Comparison of ENCODE assay signal across 15 cellular contexts in the genomic region with DNA sequence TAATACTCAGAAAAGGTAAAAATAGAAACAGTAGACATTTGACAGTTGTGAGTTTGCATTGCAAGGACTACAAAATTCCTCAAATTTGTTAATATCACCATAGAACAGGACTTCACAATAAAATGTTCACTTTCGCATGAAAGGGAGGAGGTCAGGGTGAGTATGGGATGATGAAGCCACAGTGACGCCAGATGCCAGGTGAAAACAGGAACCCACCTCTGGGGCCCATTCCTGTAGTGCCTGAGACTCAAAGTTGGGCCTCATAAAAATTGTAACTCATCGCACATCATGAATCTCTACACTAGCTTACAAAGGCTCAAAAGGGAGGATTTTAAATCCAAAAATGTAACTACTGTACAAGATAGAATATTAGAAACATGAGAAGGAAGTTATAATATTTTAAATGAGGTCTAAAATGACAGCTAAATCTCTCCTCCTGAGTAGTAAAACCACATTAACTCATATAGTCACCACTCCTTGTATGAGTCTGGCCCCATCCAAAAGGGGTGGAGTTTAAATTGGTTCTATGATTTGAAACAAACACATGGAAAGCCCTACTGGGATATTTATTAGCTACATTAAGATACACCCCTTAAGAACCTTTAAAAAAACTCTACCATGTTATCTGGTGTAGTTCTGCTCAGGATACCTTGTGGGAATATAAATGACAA.
DNase-seq lines count a peak whose midpoint lies in the region; ATAC-seq and TF ChIP-seq lines count a peak whose summit lies in the region.
"Had no signal": no experiment of that assay in that cellular context is flagged by ENCODE, and none has a peak within 500 bp of the region (broad histone marks: within the 10 kb centered on the region; RNA-seq: fewer than 3 reads in every experiment).

No MANE protein-coding gene starts in this region.

- H3K36me3 ChIP-seq in OCI-LY1 (ENCODE audit: insufficient read depth, low read length) (peaks cover 3% of the 10 kb centered on the region), uterus (no peaks in the 10 kb centered on the region)

- H3K27ac ChIP-seq in OCI-LY1 (ENCODE audit: low read depth, low read length, poor library complexity, severe bottlenecking): peak overlapping the region; percentile 80
- peak overlapping the region; percentile 59 for H3K27ac ChIP-seq in epithelial cell of prostate
- peak overlapping the region; percentile 43 to 45 for H3K27ac ChIP-seq in uterus

- CTCF ChIA-PET in activated naive CD4-positive, alpha-beta T cell treated with anti-CD3 and anti-CD28 coated beads for 36 hours (lab: Charles Lee): no interaction called here

- no peaks in the 10 kb centered on the region for H4K20me1 ChIP-seq in OCI-LY1 (ENCODE audit: insufficient read depth, low read length)

- peaks cover 5% of the 10 kb centered on the region; the same call in 1 of the 2 replicates for H3K9me3 ChIP-seq in OCI-LY1 (ENCODE audit: low read length)
- H3K9me3 ChIP-seq in uterus: no peaks in the 10 kb centered on the region

- ATAC-seq in activated naive CD4-positive, alpha-beta T cell treated with anti-CD3 and anti-CD28 coated beads, Interleukin-2, amount 50 U/mL, for 72 hours: peak; percentile 67 to 80
- no peak for ATAC-seq in HG02938 (IDR thresholded peaks at IDR 0.05; ENCODE audit: unreplicated experiment)
- no peak for ATAC-seq in HG02678 (IDR thresholded peaks at IDR 0.05; ENCODE audit: unreplicated experiment)
- ATAC-seq: GM12878, GM23338 had no signal

- intact Hi-C loops in activated naive CD4-positive, alpha-beta T cell treated with anti-CD3 and anti-CD28 coated beads for 36 hours (cut with micrococcal nuclease): no loop called here
- intact Hi-C loops in uterus (cut with DNase I; ENCODE audit: low total_unique reads): no loop called here

- peaks cover 0 to 4% of the 10 kb centered on the region in 2 donors for H3K36me3 Mint-ChIP-seq in activated naive CD4-positive, alpha-beta T cell treated with anti-CD3 and anti-CD28 coated beads, Interleukin-2, amount 50 U/mL, for 72 hours
- no peaks in the 10 kb centered on the region for H3K36me3 Mint-ChIP-seq in activated naive CD4-positive, alpha-beta T cell treated with anti-CD3 and anti-CD28 coated beads for 36 hours (ENCODE audit: low read depth)

- no peak for DNase-seq in activated naive CD4-positive, alpha-beta T cell treated with anti-CD3 and anti-CD28 coated beads, Interleukin-2, amount 50 U/mL, for 72 hours (ENCODE audit: low spot score in 2 of 2)
- DNase-seq in activated naive CD4-positive, alpha-beta T cell treated with anti-CD3 and anti-CD28 coated beads for 36 hours: no peak
- DNase-seq in epithelial cell of prostate (ENCODE audit: low read depth, low spot score): no peak
- no peak for DNase-seq in uterus
- DNase-seq: C1 segment of cervical spinal cord; Calu3; CD4-positive, alpha-beta T cell; DMS 273 treated with DMSO at 0.1 percent for 48 hours; H7 had no signal

- H3K27ac Mint-ChIP-seq in activated naive CD4-positive, alpha-beta T cell treated with anti-CD3 and anti-CD28 coated beads, Interleukin-2, amount 50 U/mL, for 72 hours: no peak overlapping the region
- no peak overlapping the region for H3K27ac Mint-ChIP-seq in activated naive CD4-positive, alpha-beta T cell treated with anti-CD3 and anti-CD28 coated beads for 36 hours
- H3K27ac Mint-ChIP-seq: B cell; CD4-positive, alpha-beta T cell; GM23338 had no signal

- TF ChIP-seq POLR2A in uterus (IDR thresholded peaks at IDR 0.05): no peak

- no peaks in the 10 kb centered on the region for H3K27me3 ChIP-seq in OCI-LY1 (ENCODE audit: insufficient read depth, low read length)
- no peaks in the 10 kb centered on the region for H3K27me3 ChIP-seq in uterus

- H3K27me3 Mint-ChIP-seq in activated naive CD4-positive, alpha-beta T cell treated with anti-CD3 and anti-CD28 coated beads for 36 hours (ENCODE audit: low read depth): peaks cover 7% of the 10 kb centered on the region

- H3K4me1 ChIP-seq in OCI-LY1 (ENCODE audit: insufficient read depth, low read length, severe bottlenecking) (peaks cover 40% of the 10 kb centered on the region), uterus (no peaks in the 10 kb centered on the region)

- no peaks in the 10 kb centered on the region for H3K9me2 ChIP-seq in OCI-LY1 (ENCODE audit: low read depth, low read length)

- no peak overlapping the region for H3K9ac ChIP-seq in OCI-LY1 (ENCODE audit: low read length)

- H3K4me3 ChIP-seq in OCI-LY1 (ENCODE audit: low read depth, low read length, poor library complexity, severe bottlenecking) (no peak overlapping the region), uterus (no peak overlapping the region)
- H3K4me3 ChIP-seq: GM12878, GM23338 had no signal

- H2AFZ ChIP-seq in OCI-LY1 (ENCODE audit: low read length): no peak overlapping the region
- H2AFZ ChIP-seq: GM23338 had no signal

- H3K4me3 Mint-ChIP-seq in activated naive CD4-positive, alpha-beta T cell treated with anti-CD3 and anti-CD28 coated beads for 36 hours: no peak overlapping the region
- H3K4me3 Mint-ChIP-seq: B cell; CD4-positive, alpha-beta T cell; GM23338 had no signal

- no peaks in the 10 kb centered on the region for H3K79me2 ChIP-seq in OCI-LY1 (ENCODE audit: insufficient read depth, low read length)

- H3K9me3 Mint-ChIP-seq in activated naive CD4-positive, alpha-beta T cell treated with anti-CD3 and anti-CD28 coated beads, Interleukin-2, amount 50 U/mL, for 72 hours: peaks cover 6 to 21% of the 10 kb centered on the region in 2 donors
- H3K9me3 Mint-ChIP-seq in activated naive CD4-positive, alpha-beta T cell treated with anti-CD3 and anti-CD28 coated beads for 36 hours: peaks cover 7% of the 10 kb centered on the region
- H3K9me3 Mint-ChIP-seq: GM23338 had no signal

- no peak for TF ChIP-seq CTCF in OCI-LY1 (IDR thresholded peaks at IDR 0.05; ENCODE audit: low read length)
- no peak for TF ChIP-seq CTCF in uterus (IDR thresholded peaks at IDR 0.05)

- H3K4me2 ChIP-seq in OCI-LY1 (ENCODE audit: low read length): no peak overlapping the region
- H3K4me2 ChIP-seq: GM23338 had no signal

- no peaks in the 10 kb centered on the region for H3F3A ChIP-seq in OCI-LY1 (ENCODE audit: insufficient read depth, low read length)

- H3K4me1 Mint-ChIP-seq in activated naive CD4-positive, alpha-beta T cell treated with anti-CD3 and anti-CD28 coated beads for 36 hours (ENCODE audit: low read depth): no peaks in the 10 kb centered on the region
- H3K4me1 Mint-ChIP-seq: B cell, GM23338 had no signal

Comparison
In these comparisons a context has a peak if more than half of its experiments do, and no peak if none do; other contexts are left out.
1. ATAC-seq: peak in activated naive CD4-positive, alpha-beta T cell treated with anti-CD3 and anti-CD28 coated beads, Interleukin-2, amount 50 U/mL, for 72 hours (2 of 2); none in HG02938 (single experiment) and HG02678 (single experiment).
2. Peak in every context shown above with its lines, with median percentiles within 50 percentile points of each other: H3K27ac ChIP-seq.